ENCODE assay signal across 1 cellular context in the genomic region with DNA sequence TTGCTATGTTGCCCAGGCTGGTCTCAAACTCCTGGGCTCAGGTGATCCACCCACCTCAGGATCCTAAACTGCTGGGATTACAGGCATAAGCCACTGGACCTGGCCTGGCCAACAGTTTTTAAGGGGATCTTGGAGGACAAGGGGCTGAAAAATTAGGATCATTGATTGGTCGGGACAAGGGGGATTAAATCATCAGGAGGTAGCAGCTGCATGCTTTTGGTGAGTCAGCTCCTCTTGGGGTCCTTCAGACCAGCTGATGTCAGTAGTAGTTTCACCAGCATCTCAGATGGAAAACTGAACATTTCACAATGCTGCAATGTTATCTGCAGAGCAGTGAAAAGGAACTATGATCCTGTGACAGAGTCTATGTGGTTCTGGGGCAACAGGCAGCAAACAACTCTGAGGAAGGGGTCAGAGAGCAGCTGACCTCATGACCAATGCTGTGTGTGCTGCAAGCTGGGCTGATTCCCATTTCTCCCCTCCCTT.
TF ChIP-seq lines count a peak whose summit lies in the region.

No MANE protein-coding gene starts in this region.

TF ChIP-seq in HepG2, 621 proteins besides CTCF, POLR2A, EP300 and RAD21 (continued from another document and continues in another):
- no peak for TF ChIP-seq ZNF543 (CRISPR knock-in tag; IDR thresholded peaks at IDR 0.05)
- no peak for TF ChIP-seq ARHGAP35 (CRISPR knock-in tag; IDR thresholded peaks at IDR 0.05; ENCODE audit: borderline replicate concordance)
- no peak for TF ChIP-seq SMAD9 (CRISPR knock-in tag; IDR thresholded peaks at IDR 0.05)
- TF ChIP-seq ZFP90 (CRISPR knock-in tag; IDR thresholded peaks at IDR 0.05; ENCODE audit: borderline replicate concordance): no peak
- TF ChIP-seq ZNF431 (CRISPR knock-in tag; IDR thresholded peaks at IDR 0.05; ENCODE audit: borderline replicate concordance, low read depth): no peak
- no peak for TF ChIP-seq ZSCAN25 (CRISPR knock-in tag; IDR thresholded peaks at IDR 0.05)
- TF ChIP-seq CREB1 (IDR thresholded peaks at IDR 0.05): peak; percentile 30; the same call in 1 of the 2 replicates
- TF ChIP-seq CREB1 (CRISPR knock-in tag; IDR thresholded peaks at IDR 0.05): 0 out of 2 replicates have a peak, but pooled peaks have one; percentile 25
- TF ChIP-seq REXO4 (CRISPR knock-in tag; IDR thresholded peaks at IDR 0.05; ENCODE audit: borderline replicate concordance): no peak
- TF ChIP-seq STAT5B (CRISPR knock-in tag; IDR thresholded peaks at IDR 0.05): no peak
- peak; percentile 88 for TF ChIP-seq ARID5B (CRISPR knock-in tag; IDR thresholded peaks at IDR 0.05)
- TF ChIP-seq MAX (IDR thresholded peaks at IDR 0.05): peak; percentile 56; the same call in 1 of the 2 replicates
- TF ChIP-seq ELK4 (CRISPR knock-in tag; IDR thresholded peaks at IDR 0.05; ENCODE audit: borderline replicate concordance): no peak
- no peak for TF ChIP-seq ZNF142 (CRISPR knock-in tag; IDR thresholded peaks at IDR 0.05)
- TF ChIP-seq KLF9 (CRISPR knock-in tag; IDR thresholded peaks at IDR 0.05; ENCODE audit: low read depth): no peak
- no peak for TF ChIP-seq CENPBD1 (CRISPR knock-in tag; IDR thresholded peaks at IDR 0.05; ENCODE audit: borderline replicate concordance, low read depth)
- 0 out of 2 replicates have a peak, but pooled peaks have one; percentile 4 for TF ChIP-seq ATF7 (IDR thresholded peaks at IDR 0.05)
- no peak for TF ChIP-seq ATF7 (CRISPR knock-in tag; IDR thresholded peaks at IDR 0.05)
- no peak for TF ChIP-seq TOE1 (CRISPR knock-in tag; IDR thresholded peaks at IDR 0.05)
- peak; percentile 74 for TF ChIP-seq FOXA3 (CRISPR knock-in tag; IDR thresholded peaks at IDR 0.05)
- TF ChIP-seq ZNF562 (CRISPR knock-in tag; IDR thresholded peaks at IDR 0.05; ENCODE audit: borderline replicate concordance): no peak
- peak; percentile 92 for TF ChIP-seq ZNF331 (CRISPR knock-in tag; IDR thresholded peaks at IDR 0.05)
- TF ChIP-seq ZNF546 (CRISPR knock-in tag; conservative IDR thresholded peaks at IDR 0.05): no peak
- TF ChIP-seq GLI4 (CRISPR knock-in tag; IDR thresholded peaks at IDR 0.05; ENCODE audit: borderline replicate concordance): no peak
- peak; percentile 96 for TF ChIP-seq NR2F6 (IDR thresholded peaks at IDR 0.05)
- peak; percentile 99 for TF ChIP-seq NR2F6 (CRISPR knock-in tag; IDR thresholded peaks at IDR 0.05)
- TF ChIP-seq ZNF136 (CRISPR knock-in tag; IDR thresholded peaks at IDR 0.05; ENCODE audit: low read depth): no peak
- TF ChIP-seq PHF20 (CRISPR knock-in tag; IDR thresholded peaks at IDR 0.05): no peak
- TF ChIP-seq CHD4 (IDR thresholded peaks at IDR 0.05; ENCODE audit: borderline replicate concordance, low read length): peak; percentile 54; the same call in 1 of the 2 replicates
- TF ChIP-seq, protein P1, sequence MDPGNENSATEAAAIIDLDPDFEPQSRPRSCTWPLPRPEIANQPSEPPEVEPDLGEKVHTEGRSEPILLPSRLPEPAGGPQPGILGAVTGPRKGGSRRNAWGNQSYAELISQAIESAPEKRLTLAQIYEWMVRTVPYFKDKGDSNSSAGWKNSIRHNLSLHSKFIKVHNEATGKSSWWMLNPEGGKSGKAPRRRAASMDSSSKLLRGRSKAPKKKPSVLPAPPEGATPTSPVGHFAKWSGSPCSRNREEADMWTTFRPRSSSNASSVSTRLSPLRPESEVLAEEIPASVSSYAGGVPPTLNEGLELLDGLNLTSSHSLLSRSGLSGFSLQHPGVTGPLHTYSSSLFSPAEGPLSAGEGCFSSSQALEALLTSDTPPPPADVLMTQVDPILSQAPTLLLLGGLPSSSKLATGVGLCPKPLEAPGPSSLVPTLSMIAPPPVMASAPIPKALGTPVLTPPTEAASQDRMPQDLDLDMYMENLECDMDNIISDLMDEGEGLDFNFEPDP (CRISPR knock-in tag; conservative IDR thresholded peaks at IDR 0.05): no peak
- peak; percentile 69 for TF ChIP-seq ZMYM4 (CRISPR knock-in tag; IDR thresholded peaks at IDR 0.05)
- no peak for TF ChIP-seq ZNF746 (CRISPR knock-in tag; IDR thresholded peaks at IDR 0.05)
- TF ChIP-seq GZF1 (CRISPR knock-in tag; IDR thresholded peaks at IDR 0.05): no peak
- TF ChIP-seq ZNF766 (CRISPR knock-in tag; IDR thresholded peaks at IDR 0.05; ENCODE audit: borderline replicate concordance): no peak
- TF ChIP-seq GABPA (IDR thresholded peaks at IDR 0.05; ENCODE audit: low read depth, low read length): no peak
- no peak for TF ChIP-seq GABPA (CRISPR knock-in tag; IDR thresholded peaks at IDR 0.05; ENCODE audit: low read depth)
- no peak for TF ChIP-seq ELF4 (CRISPR knock-in tag; IDR thresholded peaks at IDR 0.05; ENCODE audit: borderline replicate concordance)
- peak; percentile 57; the same call in 1 of the 2 replicates for TF ChIP-seq ZGPAT (CRISPR knock-in tag; IDR thresholded peaks at IDR 0.05)
- no peak for TF ChIP-seq PLSCR1 (CRISPR knock-in tag; IDR thresholded peaks at IDR 0.05; ENCODE audit: borderline replicate concordance)
- peak; percentile 91; the same call in 1 of the 2 replicates for TF ChIP-seq ZNF292 (CRISPR knock-in tag; IDR thresholded peaks at IDR 0.05; ENCODE audit: borderline replicate concordance, low read depth)
- TF ChIP-seq AHR (CRISPR knock-in tag; IDR thresholded peaks at IDR 0.05): no peak
- TF ChIP-seq WIZ (CRISPR knock-in tag; IDR thresholded peaks at IDR 0.05): no peak
- no peak for TF ChIP-seq SNAI1 (CRISPR knock-in tag; IDR thresholded peaks at IDR 0.05; ENCODE audit: borderline replicate concordance)
- TF ChIP-seq JUNB (CRISPR knock-in tag; IDR thresholded peaks at IDR 0.05; ENCODE audit: borderline replicate concordance): no peak
- 0 out of 2 replicates have a peak, but pooled peaks have one; percentile 41 for TF ChIP-seq ZNF12 (CRISPR knock-in tag; IDR thresholded peaks at IDR 0.05)
- TF ChIP-seq KDM6A (CRISPR knock-in tag; IDR thresholded peaks at IDR 0.05; ENCODE audit: low read depth): peak; percentile 77
- TF ChIP-seq ZBTB38 (CRISPR knock-in tag; IDR thresholded peaks at IDR 0.05): no peak
- TF ChIP-seq CCDC6 (CRISPR knock-in tag; IDR thresholded peaks at IDR 0.05): no peak
- no peak for TF ChIP-seq NFKB2 (CRISPR knock-in tag; IDR thresholded peaks at IDR 0.05; ENCODE audit: borderline replicate concordance)
- no peak for TF ChIP-seq ZNF326 (CRISPR knock-in tag; IDR thresholded peaks at IDR 0.05; ENCODE audit: borderline replicate concordance)
- 0 out of 2 replicates have a peak, but pooled peaks have one; percentile 41 for TF ChIP-seq MEIS2 (CRISPR knock-in tag; IDR thresholded peaks at IDR 0.05)
- TF ChIP-seq ZFP82 (CRISPR knock-in tag; IDR thresholded peaks at IDR 0.05; ENCODE audit: borderline replicate concordance): no peak
